ENCODE assay signal across 1 cellular context in genomic region chr11:44711113-44711512, GRCh38.
TF ChIP-seq lines count a peak whose summit lies in the region.

No MANE protein-coding gene starts in this region.

TF ChIP-seq in SK-N-SH, 30 proteins besides CTCF, POLR2A, EP300 and RAD21 (continued from another document):
- TF ChIP-seq FOXJ3 (CRISPR knock-in tag; IDR thresholded peaks at IDR 0.05) = peak; percentile 20; the same call in 1 of the 2 replicates
- no peak for TF ChIP-seq FOXM1 (IDR thresholded peaks at IDR 0.05; ENCODE audit: low read depth)
- TF ChIP-seq, protein P1, sequence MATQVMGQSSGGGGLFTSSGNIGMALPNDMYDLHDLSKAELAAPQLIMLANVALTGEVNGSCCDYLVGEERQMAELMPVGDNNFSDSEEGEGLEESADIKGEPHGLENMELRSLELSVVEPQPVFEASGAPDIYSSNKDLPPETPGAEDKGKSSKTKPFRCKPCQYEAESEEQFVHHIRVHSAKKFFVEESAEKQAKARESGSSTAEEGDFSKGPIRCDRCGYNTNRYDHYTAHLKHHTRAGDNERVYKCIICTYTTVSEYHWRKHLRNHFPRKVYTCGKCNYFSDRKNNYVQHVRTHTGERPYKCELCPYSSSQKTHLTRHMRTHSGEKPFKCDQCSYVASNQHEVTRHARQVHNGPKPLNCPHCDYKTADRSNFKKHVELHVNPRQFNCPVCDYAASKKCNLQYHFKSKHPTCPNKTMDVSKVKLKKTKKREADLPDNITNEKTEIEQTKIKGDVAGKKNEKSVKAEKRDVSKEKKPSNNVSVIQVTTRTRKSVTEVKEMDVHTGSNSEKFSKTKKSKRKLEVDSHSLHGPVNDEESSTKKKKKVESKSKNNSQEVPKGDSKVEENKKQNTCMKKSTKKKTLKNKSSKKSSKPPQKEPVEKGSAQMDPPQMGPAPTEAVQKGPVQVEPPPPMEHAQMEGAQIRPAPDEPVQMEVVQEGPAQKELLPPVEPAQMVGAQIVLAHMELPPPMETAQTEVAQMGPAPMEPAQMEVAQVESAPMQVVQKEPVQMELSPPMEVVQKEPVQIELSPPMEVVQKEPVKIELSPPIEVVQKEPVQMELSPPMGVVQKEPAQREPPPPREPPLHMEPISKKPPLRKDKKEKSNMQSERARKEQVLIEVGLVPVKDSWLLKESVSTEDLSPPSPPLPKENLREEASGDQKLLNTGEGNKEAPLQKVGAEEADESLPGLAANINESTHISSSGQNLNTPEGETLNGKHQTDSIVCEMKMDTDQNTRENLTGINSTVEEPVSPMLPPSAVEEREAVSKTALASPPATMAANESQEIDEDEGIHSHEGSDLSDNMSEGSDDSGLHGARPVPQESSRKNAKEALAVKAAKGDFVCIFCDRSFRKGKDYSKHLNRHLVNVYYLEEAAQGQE (IDR thresholded peaks at IDR 0.05; ENCODE audit: low read depth, low read length) = no peak
- TF ChIP-seq, protein P2, sequence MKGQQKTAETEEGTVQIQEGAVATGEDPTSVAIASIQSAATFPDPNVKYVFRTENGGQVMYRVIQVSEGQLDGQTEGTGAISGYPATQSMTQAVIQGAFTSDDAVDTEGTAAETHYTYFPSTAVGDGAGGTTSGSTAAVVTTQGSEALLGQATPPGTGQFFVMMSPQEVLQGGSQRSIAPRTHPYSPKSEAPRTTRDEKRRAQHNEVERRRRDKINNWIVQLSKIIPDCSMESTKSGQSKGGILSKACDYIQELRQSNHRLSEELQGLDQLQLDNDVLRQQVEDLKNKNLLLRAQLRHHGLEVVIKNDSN (IDR thresholded peaks at IDR 0.05; ENCODE audit: borderline replicate concordance, low read depth) = no peak
- TF ChIP-seq RXRA (IDR thresholded peaks at IDR 0.05; ENCODE audit: borderline replicate concordance, low read depth) = no peak
- peak; percentile 75; the same call in 1 of the 2 replicates for TF ChIP-seq MXI1 (IDR thresholded peaks at IDR 0.05; ENCODE audit: low read depth, low read length)
- TF ChIP-seq YY1 (IDR thresholded peaks at IDR 0.05; ENCODE audit: low read depth) = no peak
- TF ChIP-seq, protein P3, sequence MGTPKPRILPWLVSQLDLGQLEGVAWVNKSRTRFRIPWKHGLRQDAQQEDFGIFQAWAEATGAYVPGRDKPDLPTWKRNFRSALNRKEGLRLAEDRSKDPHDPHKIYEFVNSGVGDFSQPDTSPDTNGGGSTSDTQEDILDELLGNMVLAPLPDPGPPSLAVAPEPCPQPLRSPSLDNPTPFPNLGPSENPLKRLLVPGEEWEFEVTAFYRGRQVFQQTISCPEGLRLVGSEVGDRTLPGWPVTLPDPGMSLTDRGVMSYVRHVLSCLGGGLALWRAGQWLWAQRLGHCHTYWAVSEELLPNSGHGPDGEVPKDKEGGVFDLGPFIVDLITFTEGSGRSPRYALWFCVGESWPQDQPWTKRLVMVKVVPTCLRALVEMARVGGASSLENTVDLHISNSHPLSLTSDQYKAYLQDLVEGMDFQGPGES (IDR thresholded peaks at IDR 0.05; ENCODE audit: low read depth, low read length) = no peak
- TF ChIP-seq USF2 (IDR thresholded peaks at IDR 0.05; ENCODE audit: borderline replicate concordance, low read depth, low read length) = no peak
- TF ChIP-seq GATA2 (CRISPR knock-in tag; IDR thresholded peaks at IDR 0.05) = no peak
- TF ChIP-seq, protein P4, sequence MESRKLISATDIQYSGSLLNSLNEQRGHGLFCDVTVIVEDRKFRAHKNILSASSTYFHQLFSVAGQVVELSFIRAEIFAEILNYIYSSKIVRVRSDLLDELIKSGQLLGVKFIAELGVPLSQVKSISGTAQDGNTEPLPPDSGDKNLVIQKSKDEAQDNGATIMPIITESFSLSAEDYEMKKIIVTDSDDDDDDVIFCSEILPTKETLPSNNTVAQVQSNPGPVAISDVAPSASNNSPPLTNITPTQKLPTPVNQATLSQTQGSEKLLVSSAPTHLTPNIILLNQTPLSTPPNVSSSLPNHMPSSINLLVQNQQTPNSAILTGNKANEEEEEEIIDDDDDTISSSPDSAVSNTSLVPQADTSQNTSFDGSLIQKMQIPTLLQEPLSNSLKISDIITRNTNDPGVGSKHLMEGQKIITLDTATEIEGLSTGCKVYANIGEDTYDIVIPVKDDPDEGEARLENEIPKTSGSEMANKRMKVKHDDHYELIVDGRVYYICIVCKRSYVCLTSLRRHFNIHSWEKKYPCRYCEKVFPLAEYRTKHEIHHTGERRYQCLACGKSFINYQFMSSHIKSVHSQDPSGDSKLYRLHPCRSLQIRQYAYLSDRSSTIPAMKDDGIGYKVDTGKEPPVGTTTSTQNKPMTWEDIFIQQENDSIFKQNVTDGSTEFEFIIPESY (IDR thresholded peaks at IDR 0.05; ENCODE audit: borderline replicate concordance, low read depth) = no peak
- TF ChIP-seq NRF1 (IDR thresholded peaks at IDR 0.05; ENCODE audit: low read depth, low read length) = no peak
TF ChIP-seq in SK-N-SH: peak in this region for 3.
